ENCODE assay signal across 1 cellular context in the genomic region with DNA sequence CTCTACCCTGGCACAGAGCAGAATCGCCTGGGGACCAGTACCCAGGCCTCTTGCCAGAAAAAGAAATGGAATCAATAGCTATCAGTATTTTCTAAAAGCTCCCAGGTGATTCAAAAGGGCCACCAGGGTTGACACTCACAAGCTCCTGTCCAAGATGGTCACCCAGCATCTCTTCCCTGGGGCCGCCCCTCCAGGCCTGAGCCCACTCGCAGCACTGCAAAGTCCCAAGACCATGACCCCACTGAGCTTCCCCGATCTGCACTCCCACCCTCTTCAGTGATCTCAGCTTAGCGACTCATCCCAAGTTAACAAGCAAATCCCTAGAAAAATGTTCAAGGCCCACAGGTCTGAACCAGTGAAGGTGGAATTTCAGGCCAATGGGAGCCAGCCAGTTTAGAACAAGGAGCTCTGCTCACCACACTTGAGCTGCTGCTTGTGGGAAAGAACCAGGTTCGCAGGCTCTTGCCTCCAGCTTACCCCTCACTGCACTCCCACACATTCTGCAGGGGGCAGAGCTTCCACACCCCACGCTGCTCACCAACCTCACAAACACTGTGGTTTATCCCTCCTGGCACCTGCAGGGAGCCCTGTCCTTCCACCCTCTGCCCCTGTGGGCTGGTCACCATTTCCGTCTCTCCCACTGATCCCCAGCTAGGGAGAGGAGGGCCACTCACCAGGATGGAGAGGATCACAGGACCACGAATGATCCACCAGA.
TF ChIP-seq lines count a peak whose summit lies in the region.

No MANE protein-coding gene starts in this region.

TF ChIP-seq in IMR-90, 13 proteins besides CTCF, POLR2A, EP300 and RAD21:
- no peak for TF ChIP-seq CEBPB (IDR thresholded peaks at IDR 0.05; ENCODE audit: low read depth, low read length)
- no peak for TF ChIP-seq ELK1 (IDR thresholded peaks at IDR 0.05; ENCODE audit: borderline replicate concordance, low read depth, low read length)
- no peak for TF ChIP-seq CHD1 (IDR thresholded peaks at IDR 0.05; ENCODE audit: low read depth, low read length)
- TF ChIP-seq RCOR1 (IDR thresholded peaks at IDR 0.05; ENCODE audit: insufficient replicate concordance, low read length), result no peak
- TF ChIP-seq MAFK (IDR thresholded peaks at IDR 0.05; ENCODE audit: low read depth, low read length), result no peak
- TF ChIP-seq MAZ (IDR thresholded peaks at IDR 0.05; ENCODE audit: borderline replicate concordance, low read depth, low read length), result no peak
- TF ChIP-seq USF2 (IDR thresholded peaks at IDR 0.05; ENCODE audit: low read depth, low read length), result no peak
- TF ChIP-seq NFE2L2 (IDR thresholded peaks at IDR 0.05; ENCODE audit: low read depth, low read length), result no peak
- no peak for TF ChIP-seq SMC3 (IDR thresholded peaks at IDR 0.05; ENCODE audit: low read depth, low read length)
- TF ChIP-seq RFX5 (IDR thresholded peaks at IDR 0.05; ENCODE audit: low read depth, low read length), result no peak
- no peak for TF ChIP-seq MXI1 (IDR thresholded peaks at IDR 0.05; ENCODE audit: borderline replicate concordance, low read depth, low read length)
- TF ChIP-seq BHLHE40 (IDR thresholded peaks at IDR 0.05; ENCODE audit: low read depth, low read length), result no peak
- TF ChIP-seq FOS (IDR thresholded peaks at IDR 0.05; ENCODE audit: low read depth, low read length), result no peak
